In genomic region chr9:79352322-79352721, GRCh38 we compare ENCODE assay signal across 2 cellular contexts.
TF ChIP-seq lines count a peak whose summit lies in the region.

No MANE protein-coding gene starts in this region.

TF ChIP-seq in IMR-90, 13 proteins besides CTCF, POLR2A, EP300 and RAD21:
- TF ChIP-seq RCOR1 (IDR thresholded peaks at IDR 0.05; ENCODE audit: insufficient replicate concordance, low read length) (no peak), USF2 (IDR thresholded peaks at IDR 0.05; ENCODE audit: low read depth, low read length) (no peak), SMC3 (IDR thresholded peaks at IDR 0.05; ENCODE audit: low read depth, low read length) (no peak), MAZ (IDR thresholded peaks at IDR 0.05; ENCODE audit: borderline replicate concordance, low read depth, low read length) (no peak)

TF ChIP-seq in H1, 55 proteins besides CTCF, POLR2A, EP300 and RAD21:
- TF ChIP-seq RXRA (IDR thresholded peaks at IDR 0.05; ENCODE audit: insufficient read depth, low read depth, low read length) (no peak), CTBP2 (IDR thresholded peaks at IDR 0.05; ENCODE audit: borderline replicate concordance, insufficient read depth, insufficient read length, low read length) (no peak), PHF8 (conservative IDR thresholded peaks at IDR 0.05; ENCODE audit: low read depth, low read length) (no peak), SP1 (IDR thresholded peaks at IDR 0.05; ENCODE audit: low read depth, low read length) (0 out of 2 replicates have a peak, but pooled peaks have one; percentile 25), SP4 (IDR thresholded peaks at IDR 0.05; ENCODE audit: low read length) (no peak), E2F6 (IDR thresholded peaks at IDR 0.05) (no peak), CEBPB (IDR thresholded peaks at IDR 0.05; ENCODE audit: low read depth, low read length) (no peak), ATF2 (IDR thresholded peaks at IDR 0.05; ENCODE audit: low read length) (no peak), EZH2 (IDR thresholded peaks at IDR 0.05; ENCODE audit: low read depth, low read length, severe bottlenecking) (no peak), FOSL1 (IDR thresholded peaks at IDR 0.05; ENCODE audit: insufficient read depth, low read depth, low read length) (no peak), TEAD4 (IDR thresholded peaks at IDR 0.05; ENCODE audit: low read depth, low read length) (peak; percentile 61; the same call in 1 of the 2 replicates), HDAC6 (IDR thresholded peaks at IDR 0.05; ENCODE audit: low read depth, low read length) (no peak), TCF12 (IDR thresholded peaks at IDR 0.05; ENCODE audit: low read depth, low read length) (no peak), GTF2F1 (IDR thresholded peaks at IDR 0.05; ENCODE audit: borderline replicate concordance, low read depth, low read length) (no peak), YY1 (IDR thresholded peaks at IDR 0.05; ENCODE audit: low read depth, low read length) (peak; percentile 58; the same call in 1 of the 2 replicates), EGR1 (IDR thresholded peaks at IDR 0.05; ENCODE audit: borderline replicate concordance, low read depth, low read length) (no peak)
